16 cellular contexts compared by ENCODE assay signal in the genomic region with DNA sequence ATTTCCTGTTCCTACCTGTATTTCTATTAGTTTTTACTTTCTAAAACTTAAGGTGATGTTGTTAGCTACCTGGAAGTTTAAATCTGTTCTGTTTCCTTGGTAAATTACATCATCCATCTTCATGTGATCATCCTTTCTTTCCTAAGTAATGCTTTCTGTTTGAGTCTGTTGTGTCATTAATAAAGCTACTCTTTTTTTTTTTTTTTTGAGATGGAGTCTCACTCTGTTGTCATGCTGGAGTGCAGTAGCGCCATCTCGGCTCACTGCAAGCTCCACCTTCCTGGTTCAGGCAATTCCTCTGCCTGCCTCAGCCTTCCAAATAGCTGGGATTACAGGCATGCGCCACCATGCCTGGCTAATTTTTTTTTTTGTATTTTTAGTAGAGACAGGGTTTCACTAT.
DNase-seq lines count a peak whose midpoint lies in the region; ATAC-seq lines count a peak whose summit lies in the region.
"Had no signal": no experiment of that assay in that cellular context is flagged by ENCODE, and none has a peak within 500 bp of the region (broad histone marks: within the 10 kb centered on the region; RNA-seq: fewer than 3 reads in every experiment).

No MANE protein-coding gene starts in this region.

- no peaks in the 10 kb centered on the region for H3K27me3 Mint-ChIP-seq in activated CD8-positive, alpha-beta memory T cell treated with anti-CD3 and anti-CD28 coated beads, Interleukin-2, amount 10 ng/mL, durations not matched to agents 7 days and 5 days
- H3K27me3 Mint-ChIP-seq: CD4-positive, alpha-beta T cell had no signal

- H3K36me3 Mint-ChIP-seq in activated CD8-positive, alpha-beta memory T cell treated with anti-CD3 and anti-CD28 coated beads, Interleukin-2, amount 10 ng/mL, durations not matched to agents 7 days and 5 days, result peaks cover 42% of the 10 kb centered on the region
- peaks cover 89% of the 10 kb centered on the region for H3K36me3 Mint-ChIP-seq in stimulated activated effector memory CD8-positive, alpha-beta T cell treated with anti-CD3 and anti-CD28 coated beads, Interleukin-12 subunit alpha, Interleukin-12 subunit beta, amount 100 ng/mL, for 72 hours

- peak overlapping the region; percentile 26 for H3K27ac Mint-ChIP-seq in activated CD8-positive, alpha-beta memory T cell treated with anti-CD3 and anti-CD28 coated beads, Interleukin-2, amount 10 ng/mL, durations not matched to agents 7 days and 5 days
- H3K27ac Mint-ChIP-seq in stimulated activated effector memory CD8-positive, alpha-beta T cell treated with anti-CD3 and anti-CD28 coated beads, Interleukin-12 subunit alpha, Interleukin-12 subunit beta, amount 100 ng/mL, for 72 hours, result peak overlapping the region; percentile 29
- H3K27ac Mint-ChIP-seq: CD4-positive, alpha-beta T cell had no signal

- no peaks in the 10 kb centered on the region for H3K9me3 Mint-ChIP-seq in activated CD8-positive, alpha-beta memory T cell treated with anti-CD3 and anti-CD28 coated beads, Interleukin-2, amount 10 ng/mL, durations not matched to agents 7 days and 5 days (ENCODE audit: low read depth)
- no peaks in the 10 kb centered on the region for H3K9me3 Mint-ChIP-seq in stimulated activated effector memory CD8-positive, alpha-beta T cell treated with anti-CD3 and anti-CD28 coated beads, Interleukin-12 subunit alpha, Interleukin-12 subunit beta, amount 100 ng/mL, for 72 hours
- H3K9me3 Mint-ChIP-seq: CD4-positive, alpha-beta T cell had no signal

- CTCF ChIA-PET in activated CD8-positive, alpha-beta memory T cell treated with anti-CD3 and anti-CD28 coated beads, Interleukin-2, amount 10 ng/mL, durations not matched to agents 7 days and 5 days (lab: Charles Lee), result interaction anchor here (0.7 kb wide), 2 partner anchors 17 to 462 kb away, joined by 3 read pairs; no protein-coding TSS in a partner anchor

- no peak for DNase-seq in activated CD8-positive, alpha-beta memory T cell treated with anti-CD3 and anti-CD28 coated beads, Interleukin-2, amount 10 ng/mL, durations not matched to agents 7 days and 5 days
- DNase-seq in activated CD8-positive, alpha-beta memory T cell treated with anti-CD3 and anti-CD28 coated beads, Interleukin-2, amount 50 U/mL, for 4 hours, result no peak
- DNase-seq in RKO (ENCODE audit: low spot score) (peak; percentile 9), fibroblast of peridontal ligament (ENCODE audit: extremely low read depth) (peak; percentile 23), NCI-H2107 (lab: John Stamatoyannopoulos, UW) (no peak), AG08395 (ENCODE audit: low spot score) (no peak)
- no peak for DNase-seq in stimulated activated effector memory CD8-positive, alpha-beta T cell treated with anti-CD3 and anti-CD28 coated beads, Interleukin-12 subunit alpha, Interleukin-12 subunit beta, amount 100 ng/mL, for 72 hours (ENCODE audit: low spot score in 2 of 2)
- DNase-seq: activated naive CD4-positive, alpha-beta T cell treated with anti-CD3 and anti-CD28 coated beads, Interleukin-2, amount 50 U/mL, for 16 hours; CD4-positive, alpha-beta T cell; effector CD8-positive, alpha-beta T cell; NCI-H774; stimulated activated CD4-positive, alpha-beta T cell treated with anti-CD3 and anti-CD28 coated beads, Interleukin-4, amount 100 ng/mL, for 24 hours; SW 1271 had no signal

- H3K4me1 Mint-ChIP-seq in activated CD8-positive, alpha-beta memory T cell treated with anti-CD3 and anti-CD28 coated beads, Interleukin-2, amount 10 ng/mL, durations not matched to agents 7 days and 5 days, result peaks cover 3% of the 10 kb centered on the region
- peaks cover 6% of the 10 kb centered on the region for H3K4me1 Mint-ChIP-seq in stimulated activated effector memory CD8-positive, alpha-beta T cell treated with anti-CD3 and anti-CD28 coated beads, Interleukin-12 subunit alpha, Interleukin-12 subunit beta, amount 100 ng/mL, for 72 hours

- no peak for ATAC-seq in activated CD8-positive, alpha-beta memory T cell treated with anti-CD3 and anti-CD28 coated beads, Interleukin-2, amount 10 ng/mL, durations not matched to agents 7 days and 5 days
- ATAC-seq in stimulated activated effector memory CD8-positive, alpha-beta T cell treated with anti-CD3 and anti-CD28 coated beads, Interleukin-12 subunit alpha, Interleukin-12 subunit beta, amount 100 ng/mL, for 72 hours, result no peak
- ATAC-seq in GM19397 (IDR thresholded peaks at IDR 0.05; ENCODE audit: unreplicated experiment), result no peak
- ATAC-seq: gastroesophageal sphincter, HepG2 had no signal

- H3K4me3 Mint-ChIP-seq in activated CD8-positive, alpha-beta memory T cell treated with anti-CD3 and anti-CD28 coated beads, Interleukin-2, amount 10 ng/mL, durations not matched to agents 7 days and 5 days, result no peak overlapping the region
- H3K4me3 Mint-ChIP-seq in stimulated activated effector memory CD8-positive, alpha-beta T cell treated with anti-CD3 and anti-CD28 coated beads, Interleukin-12 subunit alpha, Interleukin-12 subunit beta, amount 100 ng/mL, for 72 hours, result no peak overlapping the region
- H3K4me3 Mint-ChIP-seq: CD4-positive, alpha-beta T cell had no signal

Comparison
In these comparisons a context has a peak if more than half of its experiments do, and no peak if none do; other contexts are left out.
1. DNase-seq: peak in RKO (single experiment) and fibroblast of peridontal ligament (single experiment); none in activated CD8-positive, alpha-beta memory T cell treated with anti-CD3 and anti-CD28 coated beads, Interleukin-2, amount 10 ng/mL, durations not matched to agents 7 days and 5 days (single experiment), activated CD8-positive, alpha-beta memory T cell treated with anti-CD3 and anti-CD28 coated beads, Interleukin-2, amount 50 U/mL, for 4 hours (single experiment), stimulated activated effector memory CD8-positive, alpha-beta T cell treated with anti-CD3 and anti-CD28 coated beads, Interleukin-12 subunit alpha, Interleukin-12 subunit beta, amount 100 ng/mL, for 72 hours (0 of 2), NCI-H2107 (single experiment) and AG08395 (single experiment).